1 cellular context compared by ENCODE assay signal in genomic region chr7:27912751-27913150, GRCh38.
TF ChIP-seq lines count a peak whose summit lies in the region.

No MANE protein-coding gene starts in this region.

TF ChIP-seq in H1, 55 proteins besides CTCF, POLR2A, EP300 and RAD21 (continued from another document):
- TF ChIP-seq TAF1 (IDR thresholded peaks at IDR 0.05; ENCODE audit: low read depth, low read length): no peak
- no peak for TF ChIP-seq MAFK (IDR thresholded peaks at IDR 0.05; ENCODE audit: low read depth, low read length)
- no peak for TF ChIP-seq HDAC6 (IDR thresholded peaks at IDR 0.05; ENCODE audit: low read depth, low read length)
- TF ChIP-seq SIX5 (IDR thresholded peaks at IDR 0.05; ENCODE audit: low read depth, low read length): no peak
- TF ChIP-seq CHD7 (IDR thresholded peaks at IDR 0.05; ENCODE audit: insufficient replicate concordance, low read length): no peak
- TF ChIP-seq PHF8 (conservative IDR thresholded peaks at IDR 0.05; ENCODE audit: low read depth, low read length): no peak
- no peak for TF ChIP-seq TEAD4 (IDR thresholded peaks at IDR 0.05; ENCODE audit: low read depth, low read length)
- no peak for TF ChIP-seq CBX8 (IDR thresholded peaks at IDR 0.05; ENCODE audit: borderline replicate concordance, low read depth, low read length)
- TF ChIP-seq BCL11A (IDR thresholded peaks at IDR 0.05; ENCODE audit: low read depth in 2 of 2, low read length in 2 of 2): no peak
- TF ChIP-seq CEBPB (IDR thresholded peaks at IDR 0.05; ENCODE audit: low read depth, low read length): no peak
- no peak for TF ChIP-seq BACH1 (IDR thresholded peaks at IDR 0.05; ENCODE audit: low read length)
- TF ChIP-seq SIRT6 (IDR thresholded peaks at IDR 0.05; ENCODE audit: low read length): no peak
- TF ChIP-seq E2F6 (IDR thresholded peaks at IDR 0.05): no peak
- TF ChIP-seq GABPA (IDR thresholded peaks at IDR 0.05; ENCODE audit: borderline replicate concordance, insufficient read depth, low read length): no peak
- TF ChIP-seq SIN3A (conservative IDR thresholded peaks at IDR 0.05 in 1 of 2, IDR thresholded peaks at IDR 0.05 in 1 of 2; ENCODE audit: low read depth in 1 of 2, low read length in 2 of 2): no peak
- TF ChIP-seq TCF12 (IDR thresholded peaks at IDR 0.05; ENCODE audit: low read depth, low read length): no peak
- TF ChIP-seq TAF7 (optimal IDR thresholded peaks at IDR 0.05; ENCODE audit: borderline replicate concordance, low read depth, low read length): no peak
